Comparison of ENCODE assay signal across 2 cellular contexts in genomic region chr7:129689995-129690581, GRCh38.
TF ChIP-seq lines count a peak whose summit lies in the region.

No MANE protein-coding gene starts in this region.

TF ChIP-seq in IMR-90, 13 proteins besides CTCF, POLR2A, EP300 and RAD21 (continued from another document):
- TF ChIP-seq, protein P1, sequence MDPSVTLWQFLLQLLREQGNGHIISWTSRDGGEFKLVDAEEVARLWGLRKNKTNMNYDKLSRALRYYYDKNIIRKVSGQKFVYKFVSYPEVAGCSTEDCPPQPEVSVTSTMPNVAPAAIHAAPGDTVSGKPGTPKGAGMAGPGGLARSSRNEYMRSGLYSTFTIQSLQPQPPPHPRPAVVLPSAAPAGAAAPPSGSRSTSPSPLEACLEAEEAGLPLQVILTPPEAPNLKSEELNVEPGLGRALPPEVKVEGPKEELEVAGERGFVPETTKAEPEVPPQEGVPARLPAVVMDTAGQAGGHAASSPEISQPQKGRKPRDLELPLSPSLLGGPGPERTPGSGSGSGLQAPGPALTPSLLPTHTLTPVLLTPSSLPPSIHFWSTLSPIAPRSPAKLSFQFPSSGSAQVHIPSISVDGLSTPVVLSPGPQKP (IDR thresholded peaks at IDR 0.05; ENCODE audit: borderline replicate concordance, low read depth, low read length): no peak
- TF ChIP-seq CHD1 (IDR thresholded peaks at IDR 0.05; ENCODE audit: low read depth, low read length) (no peak), MAFK (IDR thresholded peaks at IDR 0.05; ENCODE audit: low read depth, low read length) (no peak), BHLHE40 (IDR thresholded peaks at IDR 0.05; ENCODE audit: low read depth, low read length) (no peak), RFX5 (IDR thresholded peaks at IDR 0.05; ENCODE audit: low read depth, low read length) (no peak), MAZ (IDR thresholded peaks at IDR 0.05; ENCODE audit: borderline replicate concordance, low read depth, low read length) (no peak)
TF ChIP-seq in IMR-90: peak in this region for 0.

TF ChIP-seq in WTC11, 78 proteins besides CTCF, POLR2A, EP300 and RAD21 (continued from another document):
- TF ChIP-seq, protein P2, sequence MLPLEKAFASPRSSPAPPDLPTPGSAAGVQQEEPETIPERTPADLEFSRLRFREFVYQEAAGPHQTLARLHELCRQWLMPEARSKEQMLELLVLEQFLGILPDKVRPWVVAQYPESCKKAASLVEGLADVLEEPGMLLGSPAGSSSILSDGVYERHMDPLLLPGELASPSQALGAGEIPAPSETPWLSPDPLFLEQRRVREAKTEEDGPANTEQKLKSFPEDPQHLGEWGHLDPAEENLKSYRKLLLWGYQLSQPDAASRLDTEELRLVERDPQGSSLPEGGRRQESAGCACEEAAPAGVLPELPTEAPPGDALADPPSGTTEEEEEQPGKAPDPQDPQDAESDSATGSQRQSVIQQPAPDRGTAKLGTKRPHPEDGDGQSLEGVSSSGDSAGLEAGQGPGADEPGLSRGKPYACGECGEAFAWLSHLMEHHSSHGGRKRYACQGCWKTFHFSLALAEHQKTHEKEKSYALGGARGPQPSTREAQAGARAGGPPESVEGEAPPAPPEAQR (CRISPR knock-in tag; IDR thresholded peaks at IDR 0.05): no peak
- TF ChIP-seq RELA (CRISPR knock-in tag; IDR thresholded peaks at IDR 0.05; ENCODE audit: borderline replicate concordance): no peak
